Comparison of ENCODE assay signal across 11 cellular contexts in the genomic region with DNA sequence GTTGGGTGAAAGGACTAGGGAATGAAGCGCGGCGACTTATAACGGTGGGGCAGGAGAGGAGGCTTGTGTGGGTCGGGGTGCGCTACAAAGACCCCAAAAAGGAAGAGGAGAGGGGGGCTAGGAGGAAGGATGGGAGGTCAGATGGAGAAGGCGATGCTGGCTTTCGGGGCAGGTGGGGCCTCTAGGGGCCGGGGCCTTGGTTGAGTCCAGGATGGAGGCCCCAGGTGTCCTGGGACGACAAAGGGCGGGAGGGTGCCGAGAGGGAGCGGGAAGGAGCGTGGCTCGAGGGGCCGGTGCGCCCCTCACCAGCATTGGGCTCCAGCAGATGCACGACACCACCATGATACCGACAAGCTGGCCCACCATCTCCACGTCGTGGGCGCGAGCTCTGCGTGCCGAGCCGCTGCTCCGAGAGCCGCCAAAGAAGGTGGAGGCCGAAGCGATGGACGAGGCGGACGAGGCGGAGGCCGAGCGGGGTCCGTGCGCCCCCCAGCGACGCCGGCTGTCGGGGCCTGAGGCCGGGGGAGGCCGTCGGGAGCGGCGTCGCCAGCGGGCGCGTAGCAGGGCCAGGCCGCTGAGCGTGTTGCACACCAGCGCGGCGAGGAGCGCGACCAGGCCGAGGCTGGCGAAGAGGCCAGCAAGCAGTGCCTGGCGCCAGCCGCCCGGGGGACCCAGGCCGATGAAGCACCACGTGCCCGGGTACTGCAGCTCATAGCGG. TPM values are rescaled to one million over a fixed set of nuclear protein-coding genes. Genes with fewer than 3 reads are reported as not detected.
DNase-seq lines count a peak whose midpoint lies in the region; ATAC-seq and TF ChIP-seq lines count a peak whose summit lies in the region.
"Had no signal": no experiment of that assay in that cellular context is flagged by ENCODE, and none has a peak within 500 bp of the region (broad histone marks: within the 10 kb centered on the region; RNA-seq: fewer than 3 reads in every experiment).

No MANE protein-coding gene starts in this region.

- ATAC-seq in HG02610 (IDR thresholded peaks at IDR 0.05; ENCODE audit: unreplicated experiment) = no peak

- H3K36me3 ChIP-seq in BLaER1 (peaks cover 38% of the 10 kb centered on the region), brain microvascular endothelial cell (replicated peaks) (peaks cover 30% of the 10 kb centered on the region)

- H3K4me1 Mint-ChIP-seq in activated naive CD8-positive, alpha-beta T cell treated with anti-CD3 and anti-CD28 coated beads for 36 hours = peaks cover 22% of the 10 kb centered on the region

- peaks cover 9% of the 10 kb centered on the region for H3K36me3 Mint-ChIP-seq in activated naive CD8-positive, alpha-beta T cell treated with anti-CD3 and anti-CD28 coated beads for 36 hours

- in situ Hi-C loops in brain microvascular endothelial cell (cut with HindIII; ENCODE audit: low pct_ligation_motif_present, low sequenced_read_pairs) = no loop called here

- peak; percentile 20 for TF ChIP-seq CTCF in GM10266 (IDR thresholded peaks at IDR 0.05; ENCODE audit: control insufficient read depth, insufficient read depth, low read depth, missing control alignments)
- no peak for TF ChIP-seq CTCF in brain microvascular endothelial cell (IDR thresholded peaks at IDR 0.05; ENCODE audit: low read depth, low read length, missing control alignments)

- no peaks in the 10 kb centered on the region for H3K9me3 Mint-ChIP-seq in activated naive CD8-positive, alpha-beta T cell treated with anti-CD3 and anti-CD28 coated beads for 36 hours

- peak overlapping the region; percentile 58; the same call in 1 of the 2 replicates for H3K4me3 ChIP-seq in BLaER1
- no peak overlapping the region for H3K4me3 ChIP-seq in brain microvascular endothelial cell (ENCODE audit: low read depth, low read length)

- H3K27ac Mint-ChIP-seq in activated naive CD8-positive, alpha-beta T cell treated with anti-CD3 and anti-CD28 coated beads for 36 hours = no peak overlapping the region

- intact Hi-C loops in posterior vena cava (cut with DNase I) = loop anchor here (5.0 to 10.0 kb wide), 2 partner anchors 111 to 118 kb away; no protein-coding TSS in a partner anchor

- H3K9me3 ChIP-seq in BLaER1 = no peaks in the 10 kb centered on the region

- H3K27me3 ChIP-seq in BLaER1 = peaks cover 24% of the 10 kb centered on the region
- no peaks in the 10 kb centered on the region for H3K27me3 ChIP-seq in brain microvascular endothelial cell (replicated peaks)

- peak overlapping the region; percentile 95 for H3K4me2 ChIP-seq in BLaER1

- H3K4me3 Mint-ChIP-seq in activated naive CD8-positive, alpha-beta T cell treated with anti-CD3 and anti-CD28 coated beads for 36 hours = peak overlapping the region; percentile 56

- peak overlapping the region; percentile 59; the same call in 1 of the 2 replicates for H3K9ac ChIP-seq in BLaER1

- peak; percentile 53 for DNase-seq in GM10266 (ENCODE audit: extremely low spot score)
- no peak for DNase-seq in activated naive CD8-positive, alpha-beta T cell treated with anti-CD3 and anti-CD28 coated beads for 36 hours
- peak; percentile 21 for DNase-seq in kidney tubule cell (ENCODE audit: low spot score)
- no peak for DNase-seq in AG08396 (ENCODE audit: low spot score)
- no peak for DNase-seq in brain microvascular endothelial cell
- no peak for DNase-seq in posterior vena cava (ENCODE audit: low spot score)
- DNase-seq: activated CD4-positive, alpha-beta T cell treated with anti-CD3 and anti-CD28 coated beads for 1 hour; mammary epithelial cell; NCI-H1436 treated with DMSO at 0.1 percent for 48 hours had no signal

- peaks cover 21% of the 10 kb centered on the region; the same call in 1 of the 2 replicates for H4K20me1 ChIP-seq in BLaER1

- no peak overlapping the region for H3K27ac ChIP-seq in BLaER1
- no peak overlapping the region for H3K27ac ChIP-seq in brain microvascular endothelial cell

- H3K4me1 ChIP-seq in BLaER1 = peaks cover 61% of the 10 kb centered on the region

- peaks cover 21% of the 10 kb centered on the region for H3K27me3 Mint-ChIP-seq in activated naive CD8-positive, alpha-beta T cell treated with anti-CD3 and anti-CD28 coated beads for 36 hours

RNA-seq across cellular contexts. Expression of gene PTGER1, which starts 1.9 kb away (rescaled TPM):
- under 1 TPM; 0.25 to 0.40 TPM for total RNA-seq in activated naive CD8-positive, alpha-beta T cell treated with anti-CD3 and anti-CD28 coated beads for 36 hours
- 1 to 10 TPM in 1 of 2 donors, under 1 TPM in 1; 0.95 to 1.6 TPM for total RNA-seq in posterior vena cava

RNA-seq across cellular contexts. Expression of gene GIPC1, which starts 22.7 kb away (rescaled TPM):
- 10 to 100 TPM; 22.5 to 24.8 TPM for total RNA-seq in activated naive CD8-positive, alpha-beta T cell treated with anti-CD3 and anti-CD28 coated beads for 36 hours
- total RNA-seq in posterior vena cava = 10 to 100 TPM; 43.5 to 46.1 TPM

RNA-seq across cellular contexts. Expression of gene PKN1, which starts 40.1 kb away (rescaled TPM):
- total RNA-seq in activated naive CD8-positive, alpha-beta T cell treated with anti-CD3 and anti-CD28 coated beads for 36 hours = 100 to 1,000 TPM; 168 to 169 TPM
- total RNA-seq in posterior vena cava = 100 to 1,000 TPM; 135 to 173 TPM

RNA-seq across cellular contexts. Expression of gene DNAJB1, which starts 45.0 kb away (rescaled TPM):
- total RNA-seq in activated naive CD8-positive, alpha-beta T cell treated with anti-CD3 and anti-CD28 coated beads for 36 hours = 10 to 100 TPM; 45.0 to 45.7 TPM
- 10 to 100 TPM; 56.2 to 63.2 TPM for total RNA-seq in posterior vena cava

RNA-seq across cellular contexts. Expression of gene DDX39A, which starts 54.1 kb away (rescaled TPM):
- total RNA-seq in activated naive CD8-positive, alpha-beta T cell treated with anti-CD3 and anti-CD28 coated beads for 36 hours = 100 to 1,000 TPM; 300 to 306 TPM
- 10 to 100 TPM; 37.4 to 38.7 TPM for total RNA-seq in posterior vena cava

Comparison
In these comparisons a context has a peak if more than half of its experiments do, and no peak if none do; other contexts are left out.
1. DNase-seq: peak in GM10266 (single experiment) and kidney tubule cell (single experiment); none in activated naive CD8-positive, alpha-beta T cell treated with anti-CD3 and anti-CD28 coated beads for 36 hours (single experiment), AG08396 (single experiment), brain microvascular endothelial cell (single experiment) and posterior vena cava (single experiment).